22 cellular contexts compared by ENCODE assay signal in genomic region chr12:117882603-117883184, GRCh38.
DNase-seq lines count a peak whose midpoint lies in the region; ATAC-seq, FAIRE-seq and TF ChIP-seq lines count a peak whose summit lies in the region.
"Had no signal": no experiment of that assay in that cellular context is flagged by ENCODE, and none has a peak within 500 bp of the region (broad histone marks: within the 10 kb centered on the region; RNA-seq: fewer than 3 reads in every experiment).

No MANE protein-coding gene starts in this region.

- H3K27me3 Mint-ChIP-seq in type B pancreatic cell = peaks cover 24% of the 10 kb centered on the region

- H2BK12ac ChIP-seq in H1 (ENCODE audit: low read depth, low read length) = no peak overlapping the region

- H3K79me1 ChIP-seq in H1 (ENCODE audit: low read depth, low read length) = no peaks in the 10 kb centered on the region

- H4K91ac ChIP-seq in H1 (replicated peaks; ENCODE audit: insufficient read length, low read length) = no peak overlapping the region

- H3K9ac ChIP-seq in HCT116 (ENCODE audit: low read length) = no peak overlapping the region
- no peak overlapping the region for H3K9ac ChIP-seq in H1 (replicated peaks in 1 of 4; ENCODE audit: extremely low read depth in 1 of 4, low read depth in 3 of 4, low read length in 3 of 4)
- H3K9ac ChIP-seq: BLaER1 treated with 17β-estradiol and CSF1 and Interleukin-3, amounts not matched to agents 10 nM and 100 nM had no signal

- no peak for ATAC-seq in HCT116
- ATAC-seq: CD8-positive, alpha-beta T cell; GM12878 had no signal

- no peak overlapping the region for H2AFZ ChIP-seq in HCT116 (ENCODE audit: low read depth, low read length, poor library complexity, severe bottlenecking)
- H2AFZ ChIP-seq in H1 (ENCODE audit: low read length) = no peak overlapping the region

- H3K27ac ChIP-seq in HCT116 (ENCODE audit: low read depth, low read length) = no peak overlapping the region
- no peak overlapping the region for H3K27ac ChIP-seq in H1 (ENCODE audit: low read depth, low read length)
- H3K27ac ChIP-seq in vagina = no peak overlapping the region
- H3K27ac ChIP-seq: 22Rv1; A549; BLaER1 treated with 17β-estradiol and CSF1 and Interleukin-3, amounts not matched to agents 10 nM and 100 nM; C4-2B had no signal

- POLR2A ChIA-PET in HCT116 (lab: Charles Lee) (no interaction called here), H1 (lab: Charles Lee; ENCODE audit: partially characterized antibody) (no interaction called here)

- H3K4me3 ChIP-seq in HCT116 (replicated peaks in 1 of 2; ENCODE audit: low read depth in 1 of 2, low read length in 2 of 2) (no peak overlapping the region), H1 (ENCODE audit: extremely low read depth in 1 of 4, insufficient read depth in 2 of 4, low read depth in 3 of 4, low read length in 4 of 4) (no peak overlapping the region), vagina (no peak overlapping the region)
- H3K4me3 ChIP-seq: A549; BLaER1 treated with 17β-estradiol and CSF1 and Interleukin-3, amounts not matched to agents 10 nM and 100 nM; GM12878 had no signal

- H2AK5ac ChIP-seq in H1 (ENCODE audit: low read depth, low read length) = no peak overlapping the region

- TF ChIP-seq CTCF in HCT116 (IDR thresholded peaks at IDR 0.05 in 2 of 3, conservative IDR thresholded peaks at IDR 0.05 in 1 of 3; ENCODE audit: borderline replicate concordance in 1 of 3, insufficient read depth in 1 of 3, low read depth in 2 of 3, low read length in 2 of 3) (no peak), H1 (IDR thresholded peaks at IDR 0.05; ENCODE audit: control extremely low read depth in 1 of 3, insufficient read depth in 1 of 3, low read depth in 1 of 3, low read length in 3 of 3) (no peak), type B pancreatic cell (conservative IDR thresholded peaks at IDR 0.05) (no peak), vagina (IDR thresholded peaks at IDR 0.05) (no peak)

- no peak overlapping the region for H2BK120ac ChIP-seq in H1 (replicated peaks; ENCODE audit: low read depth, low read length)

- H3K27me3 ChIP-seq in HCT116 (ENCODE audit: insufficient read depth, low read length) (no peaks in the 10 kb centered on the region), H1 (replicated peaks in 1 of 4; ENCODE audit: control insufficient read depth in 3 of 4, extremely low read depth in 1 of 4, insufficient read depth in 3 of 4, low read length in 3 of 4) (no peaks in the 10 kb centered on the region), vagina (no peaks in the 10 kb centered on the region)
- H3K27me3 ChIP-seq: BLaER1 treated with 17β-estradiol and CSF1 and Interleukin-3, amounts not matched to agents 10 nM and 100 nM had no signal

- H3K56ac ChIP-seq in H1 (replicated peaks; ENCODE audit: insufficient read length, low read depth, low read length) = peak overlapping the region; percentile 98

- intact Hi-C loops in HCT116 (cut with micrococcal nuclease) = no loop called here
- intact Hi-C loops in vagina (cut with DNase I) = no loop called here

- CTCF ChIA-PET in HCT116 (lab: Charles Lee) (no interaction called here), H1 (lab: Charles Lee; ENCODE audit: partially characterized antibody) (interaction anchor here (0.9 to 1.0 kb wide), 3 partner anchors 26 to 511 kb away, joined by 3 to 4 read pairs (median 4); no protein-coding TSS in a partner anchor)

- FAIRE-seq in HTR-8/SVneo (lab: Jason Lieb, UNC) (peak; percentile 49), H1 (lab: Jason Lieb, UNC) (no peak)
- FAIRE-seq: A549, D721Med, GM12878, GM12892, GM18507 had no signal

- H3K4me2 ChIP-seq in HCT116 (ENCODE audit: low read length) (peak overlapping the region; percentile 45), H1 (ENCODE audit: insufficient read depth in 1 of 2, low read depth in 2 of 2, low read length in 2 of 2) (no peak overlapping the region)
- H3K4me2 ChIP-seq: A549 had no signal

- BruUV-seq in HCT116 (replicated peaks; lab: Mats Ljungman, UMichigan) = no TSS peak

- RAD21 ChIA-PET in HCT116 (lab: Charles Lee; ENCODE audit: low non-redundant PET in 1 of 2, low total read pairs in 2 of 2, uncharacterized antibody in 2 of 2, unreplicated experiment in 2 of 2) = no interaction called here

- DNase-seq in HCT116 (ENCODE audit: low read depth, low spot score) = no peak
- DNase-seq in HTR-8/SVneo (ENCODE audit: insufficient read length, low spot score) = no peak
- no peak for DNase-seq in H1 (ENCODE audit: low read depth in 1 of 2, low spot score in 2 of 2)
- no peak for DNase-seq in type B pancreatic cell (ENCODE audit: extremely low spot score, unreplicated experiment)
- DNase-seq in vagina (ENCODE audit: extremely low spot score in 2 of 2) = no peak
- DNase-seq: AML-193; Caco-2; Calu3; CD4-positive, alpha-beta T cell; CD8-positive, alpha-beta T cell; DND-41; EL; GDM1 had no signal

- no peak for TF ChIP-seq RAD21 in HCT116 (IDR thresholded peaks at IDR 0.05; ENCODE audit: low read depth)
- TF ChIP-seq RAD21 in H1 (IDR thresholded peaks at IDR 0.05 in 1 of 2, conservative IDR thresholded peaks at IDR 0.05 in 1 of 2; ENCODE audit: low read depth in 2 of 2, low read length in 2 of 2) = no peak

- H3K4ac ChIP-seq in H1 (replicated peaks; ENCODE audit: insufficient read length, low read depth, low read length) = no peak overlapping the region

- H4K8ac ChIP-seq in H1 (ENCODE audit: extremely low read depth, insufficient read depth, low read length) = no peak overlapping the region

- H3K4me1 ChIP-seq in HCT116 (ENCODE audit: control insufficient read depth in 1 of 2, insufficient read depth in 2 of 2, low read length in 2 of 2) (peaks cover 14 to 31% of the 10 kb centered on the region in 2 experiments), H1 (replicated peaks in 1 of 4; ENCODE audit: control insufficient read depth in 3 of 4, insufficient read depth in 4 of 4, low read length in 3 of 4) (peaks cover 0 to 3% (median 0%) of the 10 kb centered on the region in 4 experiments; a peak in 1 of 7 replicates), vagina (no peaks in the 10 kb centered on the region)
- H3K4me1 ChIP-seq: A549, Caco-2 had no signal

- no peaks in the 10 kb centered on the region for H3K79me2 ChIP-seq in HCT116 (ENCODE audit: insufficient read depth, low read length)
- H3K79me2 ChIP-seq in H1 (ENCODE audit: control insufficient read depth in 1 of 2, insufficient read depth in 2 of 2, low read length in 2 of 2) = no peaks in the 10 kb centered on the region

- H2BK5ac ChIP-seq in H1 (ENCODE audit: low read depth, low read length) = no peak overlapping the region

- H3K9me3 ChIP-seq in HCT116 (ENCODE audit: control insufficient read depth in 1 of 2, insufficient read depth in 1 of 2, low read depth in 1 of 2, low read length in 2 of 2) (no peaks in the 10 kb centered on the region), H1 (ENCODE audit: insufficient read depth in 2 of 2, low read depth in 1 of 2, low read length in 1 of 2) (no peaks in the 10 kb centered on the region), vagina (no peaks in the 10 kb centered on the region)
- H3K9me3 ChIP-seq: A549, Caco-2 had no signal

- no peaks in the 10 kb centered on the region for H4K20me1 ChIP-seq in HCT116 (ENCODE audit: insufficient read depth)
- H4K20me1 ChIP-seq in H1 (replicated peaks in 1 of 2; ENCODE audit: control insufficient read depth in 1 of 2, insufficient read depth in 2 of 2, low read length in 2 of 2) = peaks cover 0 to 6% of the 10 kb centered on the region in 2 experiments
- H4K20me1 ChIP-seq: BLaER1 treated with 17β-estradiol and CSF1 and Interleukin-3, amounts not matched to agents 10 nM and 100 nM had no signal

- no peak overlapping the region for H2BK20ac ChIP-seq in H1 (ENCODE audit: low read length)

- H3K4me1 Mint-ChIP-seq in type B pancreatic cell (ENCODE audit: unreplicated experiment) = no peaks in the 10 kb centered on the region
- H3K4me1 Mint-ChIP-seq: B cell had no signal

- no peaks in the 10 kb centered on the region for H3K9me2 ChIP-seq in HCT116 (ENCODE audit: insufficient read depth)

- no peak overlapping the region for H3K4me3 Mint-ChIP-seq in type B pancreatic cell
- H3K4me3 Mint-ChIP-seq: B cell; CD4-positive, alpha-beta T cell; CD8-positive, alpha-beta T cell had no signal

- no peak overlapping the region for H2BK15ac ChIP-seq in H1 (ENCODE audit: low read length)

- no peak overlapping the region for H3K23ac ChIP-seq in H1 (ENCODE audit: insufficient read length)

- TF ChIP-seq POLR2A in HCT116 (IDR thresholded peaks at IDR 0.05; ENCODE audit: borderline replicate concordance, extremely low read depth, insufficient read depth, insufficient read length) = no peak
- TF ChIP-seq POLR2A in H1 (IDR thresholded peaks at IDR 0.05; ENCODE audit: control extremely low read depth in 1 of 2, low read depth in 2 of 2, low read length in 2 of 2) = no peak
- TF ChIP-seq POLR2A in vagina (IDR thresholded peaks at IDR 0.05) = no peak

- H3K27ac Mint-ChIP-seq in type B pancreatic cell = no peak overlapping the region
- H3K27ac Mint-ChIP-seq: B cell; CD4-positive, alpha-beta T cell; CD8-positive, alpha-beta T cell had no signal

- peaks cover 7% of the 10 kb centered on the region for H3K9me3 Mint-ChIP-seq in type B pancreatic cell
- H3K9me3 Mint-ChIP-seq: CD4-positive, alpha-beta T cell; CD8-positive, alpha-beta T cell had no signal

- H3K36me3 ChIP-seq in HCT116 (ENCODE audit: control insufficient read depth in 1 of 2, insufficient read depth in 2 of 2, low read length in 2 of 2) = no peaks in the 10 kb centered on the region
- H3K36me3 ChIP-seq in H1 (ENCODE audit: control insufficient read depth in 2 of 4, insufficient read depth in 4 of 4, low read length in 3 of 4) = no peaks in the 10 kb centered on the region
- H3K36me3 ChIP-seq in vagina = no peaks in the 10 kb centered on the region
- H3K36me3 ChIP-seq: BLaER1 treated with 17β-estradiol and CSF1 and Interleukin-3, amounts not matched to agents 10 nM and 100 nM had no signal

- H3K18ac ChIP-seq in H1 (ENCODE audit: extremely low read depth, low read length) = no peak overlapping the region

- no peak overlapping the region for H4K5ac ChIP-seq in H1 (ENCODE audit: insufficient read length, low read depth, low read length)

- no peak overlapping the region for H3K14ac ChIP-seq in H1 (ENCODE audit: insufficient read length)

- no peaks in the 10 kb centered on the region for H3K36me3 Mint-ChIP-seq in type B pancreatic cell
- H3K36me3 Mint-ChIP-seq: CD8-positive, alpha-beta T cell had no signal

- TF ChIP-seq EP300 in H1 (IDR thresholded peaks at IDR 0.05; ENCODE audit: borderline replicate concordance in 1 of 2, low read depth in 2 of 2, low read length in 2 of 2) = no peak

- H3K23me2 ChIP-seq in H1 (ENCODE audit: low read depth, low read length) = peaks cover 8% of the 10 kb centered on the region; the same call in 1 of the 2 replicates

TF ChIP-seq in HCT116, 20 proteins besides CTCF, POLR2A, EP300 and RAD21 (continues in another document):
- TF ChIP-seq CEBPB (IDR thresholded peaks at IDR 0.05; ENCODE audit: low read depth) (no peak), JUND (IDR thresholded peaks at IDR 0.05) (no peak)
